Comparison of ENCODE assay signal across 11 cellular contexts in the genomic region with DNA sequence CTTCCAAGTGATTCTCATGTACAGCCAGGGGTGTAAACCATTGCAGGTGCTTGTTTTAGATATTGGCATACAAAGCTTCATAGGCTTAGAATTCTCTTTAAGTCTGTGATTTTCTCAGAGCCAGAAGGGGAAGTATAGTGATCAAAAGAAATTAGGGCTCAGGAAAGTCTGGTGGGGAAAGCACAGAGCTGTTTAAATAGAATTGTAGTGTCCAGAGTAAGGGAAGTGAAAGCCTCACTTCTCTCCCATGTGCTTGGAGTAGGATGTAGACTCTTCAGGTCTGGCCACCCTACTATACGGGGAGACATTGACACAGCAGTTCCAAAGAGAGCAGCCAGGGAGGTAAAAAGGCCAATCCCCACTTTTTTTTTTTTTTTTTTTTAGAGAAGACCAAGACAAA. TPM values are rescaled to one million over a fixed set of nuclear protein-coding genes. Genes with fewer than 3 reads are reported as not detected.
DNase-seq lines count a peak whose midpoint lies in the region; ATAC-seq and TF ChIP-seq lines count a peak whose summit lies in the region.
"Had no signal": no experiment of that assay in that cellular context is flagged by ENCODE, and none has a peak within 500 bp of the region (broad histone marks: within the 10 kb centered on the region; RNA-seq: fewer than 3 reads in every experiment).

No MANE protein-coding gene starts in this region.

- no peaks in the 10 kb centered on the region for H3K36me3 Mint-ChIP-seq in activated T-cell treated with anti-CD3 and anti-CD28 coated beads, Interleukin-2, amount 50 U/mL, for 4 hours (ENCODE audit: insufficient read depth)
- peaks cover 27% of the 10 kb centered on the region for H3K36me3 Mint-ChIP-seq in dendritic cell treated with granulocyte-macrophage colony-stimulating factor and Interleukin-4, amounts not matched to agents 40 ng/mL and 50 ng/mL, for 4 days (ENCODE audit: low read depth)

- H3K4me1 Mint-ChIP-seq in activated T-cell treated with anti-CD3 and anti-CD28 coated beads, Interleukin-2, amount 50 U/mL, for 4 hours (ENCODE audit: low read depth) = peaks cover 56% of the 10 kb centered on the region
- H3K4me1 Mint-ChIP-seq in dendritic cell treated with granulocyte-macrophage colony-stimulating factor and Interleukin-4, amounts not matched to agents 40 ng/mL and 50 ng/mL, for 4 days (ENCODE audit: low read depth) = peaks cover 76% of the 10 kb centered on the region

- intact Hi-C loops in dendritic cell treated with granulocyte-macrophage colony-stimulating factor and Interleukin-4, amounts not matched to agents 40 ng/mL and 50 ng/mL, for 4 days (cut with micrococcal nuclease) = no loop called here

- H3K4me3 Mint-ChIP-seq in activated T-cell treated with anti-CD3 and anti-CD28 coated beads, Interleukin-2, amount 50 U/mL, for 4 hours = peak overlapping the region; percentile 17
- peak overlapping the region; percentile 75 for H3K4me3 Mint-ChIP-seq in dendritic cell treated with granulocyte-macrophage colony-stimulating factor and Interleukin-4, amounts not matched to agents 40 ng/mL and 50 ng/mL, for 4 days

- H3K27me3 Mint-ChIP-seq in activated T-cell treated with anti-CD3 and anti-CD28 coated beads, Interleukin-2, amount 50 U/mL, for 4 hours (ENCODE audit: low read depth) = no peaks in the 10 kb centered on the region
- no peaks in the 10 kb centered on the region for H3K27me3 Mint-ChIP-seq in dendritic cell treated with granulocyte-macrophage colony-stimulating factor and Interleukin-4, amounts not matched to agents 40 ng/mL and 50 ng/mL, for 4 days

- H3K27ac Mint-ChIP-seq in dendritic cell treated with granulocyte-macrophage colony-stimulating factor and Interleukin-4, amounts not matched to agents 40 ng/mL and 50 ng/mL, for 4 days = peak overlapping the region; percentile 86

- H3K27me3 ChIP-seq in thoracic aorta (replicated peaks; ENCODE audit: insufficient read depth) = no peaks in the 10 kb centered on the region

- no peaks in the 10 kb centered on the region for H3K9me3 Mint-ChIP-seq in activated T-cell treated with anti-CD3 and anti-CD28 coated beads, Interleukin-2, amount 50 U/mL, for 4 hours
- no peaks in the 10 kb centered on the region for H3K9me3 Mint-ChIP-seq in dendritic cell treated with granulocyte-macrophage colony-stimulating factor and Interleukin-4, amounts not matched to agents 40 ng/mL and 50 ng/mL, for 4 days

- peak overlapping the region; percentile 86 to 89 for H3K27ac ChIP-seq in thoracic aorta
- H3K27ac ChIP-seq: parathyroid adenoma had no signal

- TF ChIP-seq CTCF in thoracic aorta (IDR thresholded peaks at IDR 0.05) = no peak

- peaks cover 41 to 64% of the 10 kb centered on the region in 2 donors for H3K4me1 ChIP-seq in thoracic aorta (ENCODE audit: control insufficient read depth in 1 of 2, low read depth in 2 of 2)
- H3K4me1 ChIP-seq: parathyroid adenoma had no signal

- no peaks in the 10 kb centered on the region for H3K9me3 ChIP-seq in thoracic aorta

- DNase-seq in activated T-cell treated with anti-CD3 and anti-CD28 coated beads, Interleukin-2, amount 50 U/mL, for 4 hours = no peak
- no peak for DNase-seq in activated T-cell treated with anti-CD3 and anti-CD28 coated beads, Interleukin-2, amount 50 U/mL, for 1 hour
- DNase-seq in NAMALWA (ENCODE audit: low spot score) (peak; percentile 82), thoracic aorta (ENCODE audit: low spot score) (no peak), COLO829 (ENCODE audit: low spot score) (no peak), NCI-H1417 treated with DMSO at 0.1 percent for 48 hours (lab: John Stamatoyannopoulos, UW) (no peak), iPS-NIHi11 (ENCODE audit: low spot score) (no peak)
- DNase-seq: cerebellar nuclear complex, NCI-H187 treated with DMSO at 0.1 percent for 48 hours had no signal

- H3K36me3 ChIP-seq in thoracic aorta = no peaks in the 10 kb centered on the region

- no peak for ATAC-seq in activated T-cell treated with anti-CD3 and anti-CD28 coated beads, Interleukin-2, amount 50 U/mL, for 4 hours
- ATAC-seq in thoracic aorta (ENCODE audit: insufficient number of reproducible peaks, low FRiP score, low read depth) = no peak

- peak overlapping the region; percentile 72 for H3K4me3 ChIP-seq in thoracic aorta

RNA-seq across cellular contexts. Expression of gene GCNT2, which starts 10.4 kb away (rescaled TPM):
- total RNA-seq in activated T-cell treated with anti-CD3 and anti-CD28 coated beads, Interleukin-2, amount 50 U/mL, for 4 hours = under 1 TPM; 0.71 to 0.92 (median 0.78) TPM
- 10 to 100 TPM; 29.1 to 44.9 TPM for total RNA-seq in thoracic aorta

Comparison
In these comparisons a context has a peak if more than half of its experiments do, and no peak if none do; other contexts are left out.
1. RNA of gene GCNT2, which starts 10.4 kb away (total RNA-seq): 29.1 to 44.9 TPM in thoracic aorta; 0.71 to 0.92 TPM in activated T-cell treated with anti-CD3 and anti-CD28 coated beads, Interleukin-2, amount 50 U/mL, for 4 hours; every median in the first group is over 10 times any median in the second.